In the genomic region with DNA sequence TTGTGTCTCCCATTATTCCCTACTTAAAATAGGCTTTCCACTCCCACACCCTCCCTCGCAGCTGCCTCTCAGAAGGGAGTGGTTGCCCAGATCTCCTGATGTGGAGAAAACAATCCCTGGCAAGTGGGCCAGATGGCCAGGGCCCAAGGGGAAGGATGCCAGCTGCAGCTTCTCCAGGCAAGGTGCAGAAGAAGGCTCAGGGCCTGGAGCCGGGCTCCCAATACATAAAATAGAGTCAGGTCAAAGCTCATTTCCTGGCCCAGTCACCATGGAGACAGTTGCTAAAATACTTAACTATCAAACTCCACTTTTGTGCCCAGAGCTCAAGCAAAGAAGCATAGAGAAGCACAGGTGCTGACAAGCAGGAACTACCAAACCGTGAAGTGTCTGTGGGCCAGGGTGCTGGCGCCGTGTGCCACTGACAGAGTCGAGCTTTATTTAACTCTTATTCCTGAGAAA, we compare ENCODE assay signal across 8 cellular contexts. TPM values are rescaled to one million over a fixed set of nuclear protein-coding genes. Genes with fewer than 3 reads are reported as not detected.
DNase-seq lines count a peak whose midpoint lies in the region; ATAC-seq, FAIRE-seq and TF ChIP-seq lines count a peak whose summit lies in the region.

No MANE protein-coding gene starts in this region.

- no peak overlapping the region for H3K4me3 ChIP-seq in small intestine (ENCODE audit: low read depth in 1 of 2, low read length in 2 of 2)

- no peak for TF ChIP-seq CTCF in natural killer cell (IDR thresholded peaks at IDR 0.05)

- no peak overlapping the region for H3K4me3 Mint-ChIP-seq in natural killer cell
- H3K4me3 Mint-ChIP-seq in activated naive CD4-positive, alpha-beta T cell treated with anti-CD3 and anti-CD28 coated beads for 36 hours, result no peak overlapping the region

- no peaks in the 10 kb centered on the region for H3K9me3 ChIP-seq in small intestine (ENCODE audit: control insufficient read depth, low read depth)

- H3K27ac ChIP-seq in small intestine (ENCODE audit: low read depth in 1 of 2, low read length in 1 of 2), result peak overlapping the region in 1 of 2 donors; percentile 4

- no peaks in the 10 kb centered on the region for H3K36me3 Mint-ChIP-seq in natural killer cell
- no peaks in the 10 kb centered on the region for H3K36me3 Mint-ChIP-seq in activated naive CD4-positive, alpha-beta T cell treated with anti-CD3 and anti-CD28 coated beads for 36 hours (ENCODE audit: low read depth)

- peaks cover 6 to 16% of the 10 kb centered on the region in 2 donors for H3K27me3 Mint-ChIP-seq in natural killer cell (ENCODE audit: low read depth in 2 of 2)
- peaks cover 6% of the 10 kb centered on the region for H3K27me3 Mint-ChIP-seq in activated naive CD4-positive, alpha-beta T cell treated with anti-CD3 and anti-CD28 coated beads for 36 hours (ENCODE audit: low read depth)

- WGBS in small intestine, 3 donors, result 3 to 32% (median 16%) methylated on average over 6 of the region's 6 CpGs

- intact Hi-C loops in cardiac septum (cut with DNase I), result no loop called here
- intact Hi-C loops in natural killer cell (cut with micrococcal nuclease), result no loop called here
- intact Hi-C loops in activated naive CD4-positive, alpha-beta T cell treated with anti-CD3 and anti-CD28 coated beads for 36 hours (cut with micrococcal nuclease), result loop anchor here (1.0 kb wide), 1 partner anchor 248 kb away; no protein-coding TSS in a partner anchor

- no peak overlapping the region for H3K27ac Mint-ChIP-seq in natural killer cell
- H3K27ac Mint-ChIP-seq in activated naive CD4-positive, alpha-beta T cell treated with anti-CD3 and anti-CD28 coated beads for 36 hours, result no peak overlapping the region

- no peaks in the 10 kb centered on the region for H3K9me3 Mint-ChIP-seq in natural killer cell
- H3K9me3 Mint-ChIP-seq in activated naive CD4-positive, alpha-beta T cell treated with anti-CD3 and anti-CD28 coated beads for 36 hours, result peaks cover 2% of the 10 kb centered on the region

- peak; percentile 78 for ATAC-seq in HG03108 (IDR thresholded peaks at IDR 0.05; ENCODE audit: unreplicated experiment)
- no peak for ATAC-seq in natural killer cell

- DNase-seq in GM03348 (ENCODE audit: low spot score) (peak; percentile 28), NCI-H82 (lab: John Stamatoyannopoulos, UW) (peak; percentile 81), cardiac septum (ENCODE audit: low spot score) (peak; percentile 86), small intestine (peak; percentile 68), CD1c-positive myeloid dendritic cell (ENCODE audit: extremely low spot score) (no peak), natural killer cell (no peak)
- no peak for DNase-seq in activated naive CD4-positive, alpha-beta T cell treated with anti-CD3 and anti-CD28 coated beads for 36 hours

- H3K27me3 ChIP-seq in small intestine (ENCODE audit: control insufficient read depth in 2 of 2, insufficient read depth in 2 of 2, low read length in 2 of 2), result no peaks in the 10 kb centered on the region

- H3K4me1 ChIP-seq in small intestine (ENCODE audit: control insufficient read depth in 2 of 2, insufficient read depth in 1 of 2, low read depth in 1 of 2, low read length in 1 of 2), result peaks cover 0 to 3% of the 10 kb centered on the region in 2 donors

- H3K36me3 ChIP-seq in small intestine (ENCODE audit: control insufficient read depth in 2 of 2, insufficient read depth in 2 of 2, low read length in 2 of 2), result no peaks in the 10 kb centered on the region

- CTCF ChIA-PET in activated naive CD4-positive, alpha-beta T cell treated with anti-CD3 and anti-CD28 coated beads for 36 hours (lab: Charles Lee), result interaction anchor here (0.8 to 2.5 kb wide), 7 partner anchors 9 to 371 kb away, joined by 3 to 13 read pairs (median 4); no protein-coding TSS in a partner anchor

- H3K4me1 Mint-ChIP-seq in natural killer cell, result peaks cover 0 to 5% of the 10 kb centered on the region in 2 donors
- no peaks in the 10 kb centered on the region for H3K4me1 Mint-ChIP-seq in activated naive CD4-positive, alpha-beta T cell treated with anti-CD3 and anti-CD28 coated beads for 36 hours (ENCODE audit: low read depth)

- no peak for FAIRE-seq in small intestine (lab: Jason Lieb, UNC)

RNA-seq across cellular contexts. Expression of a gene that starts 45.7 kb away (rescaled TPM):
- total RNA-seq in cardiac septum (20.9 TPM), natural killer cell (10 to 100 TPM; 59.1 to 70.7 (median 68.2) TPM)
- polyA plus RNA-seq in small intestine, result 1 to 10 TPM; 2.2 to 5.6 (median 3.1) TPM
- total RNA-seq in activated naive CD4-positive, alpha-beta T cell treated with anti-CD3 and anti-CD28 coated beads for 36 hours, result 10 to 100 TPM; 24.4 to 24.5 TPM

RNA-seq across cellular contexts. Expression of a gene that starts 59.1 kb away (rescaled TPM):
- 15.5 TPM for total RNA-seq in cardiac septum
- 10 to 100 TPM; 14.6 to 19.2 (median 16.6) TPM for polyA plus RNA-seq in small intestine
- total RNA-seq in natural killer cell, result 10 to 100 TPM; 17.5 to 20.8 (median 19.8) TPM
- 10 to 100 TPM; 39.6 to 42.0 TPM for total RNA-seq in activated naive CD4-positive, alpha-beta T cell treated with anti-CD3 and anti-CD28 coated beads for 36 hours

RNA-seq across cellular contexts. Expression of a gene that starts 59.6 kb away (rescaled TPM):
- total RNA-seq in cardiac septum, result 37.4 TPM
- 10 to 100 TPM; 21.7 to 25.3 (median 23.8) TPM for polyA plus RNA-seq in small intestine
- total RNA-seq in natural killer cell, result 10 to 100 TPM; 43.3 to 59.9 (median 45.3) TPM
- 10 to 100 TPM; 37.0 to 38.4 TPM for total RNA-seq in activated naive CD4-positive, alpha-beta T cell treated with anti-CD3 and anti-CD28 coated beads for 36 hours

Comparison
In these comparisons a context has a peak if more than half of its experiments do, and no peak if none do; other contexts are left out.
1. DNase-seq: peak in GM03348 (single experiment), NCI-H82 (single experiment), cardiac septum (single experiment) and small intestine (single experiment); none in CD1c-positive myeloid dendritic cell (single experiment), natural killer cell (single experiment) and activated naive CD4-positive, alpha-beta T cell treated with anti-CD3 and anti-CD28 coated beads for 36 hours (single experiment).